Comparison of ENCODE assay signal across 1 cellular context in the genomic region with DNA sequence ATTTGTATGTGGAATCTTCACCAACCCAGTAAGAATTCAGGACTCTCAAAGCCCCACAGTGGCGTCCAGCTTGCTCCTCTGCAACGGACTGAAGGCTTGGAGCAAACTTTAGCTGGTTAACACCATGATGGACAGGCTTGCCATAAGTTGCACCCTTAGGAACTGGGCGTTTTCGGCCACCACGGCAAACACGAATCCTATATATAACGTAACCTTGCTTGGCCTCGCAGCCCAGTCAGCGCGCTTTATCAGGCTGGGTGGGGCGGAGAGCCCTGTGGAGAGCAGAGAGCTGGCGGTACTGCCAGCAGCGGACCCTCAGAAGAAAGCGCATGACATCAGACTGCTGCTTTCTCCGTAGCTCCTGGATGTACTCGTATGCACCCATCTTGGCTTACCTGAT.
TF ChIP-seq lines count a peak whose summit lies in the region.

No MANE protein-coding gene starts in this region.

TF ChIP-seq in WTC11, 78 proteins besides CTCF, POLR2A, EP300 and RAD21:
- 0 out of 2 replicates have a peak, but pooled peaks have one; percentile 28 for TF ChIP-seq KAT7 (CRISPR knock-in tag; IDR thresholded peaks at IDR 0.05; ENCODE audit: borderline replicate concordance)
TF ChIP-seq in WTC11: peak in this region for 1; not testable (repeated sequence) for 77.
